Comparison of ENCODE assay signal across 8 cellular contexts in the genomic region with DNA sequence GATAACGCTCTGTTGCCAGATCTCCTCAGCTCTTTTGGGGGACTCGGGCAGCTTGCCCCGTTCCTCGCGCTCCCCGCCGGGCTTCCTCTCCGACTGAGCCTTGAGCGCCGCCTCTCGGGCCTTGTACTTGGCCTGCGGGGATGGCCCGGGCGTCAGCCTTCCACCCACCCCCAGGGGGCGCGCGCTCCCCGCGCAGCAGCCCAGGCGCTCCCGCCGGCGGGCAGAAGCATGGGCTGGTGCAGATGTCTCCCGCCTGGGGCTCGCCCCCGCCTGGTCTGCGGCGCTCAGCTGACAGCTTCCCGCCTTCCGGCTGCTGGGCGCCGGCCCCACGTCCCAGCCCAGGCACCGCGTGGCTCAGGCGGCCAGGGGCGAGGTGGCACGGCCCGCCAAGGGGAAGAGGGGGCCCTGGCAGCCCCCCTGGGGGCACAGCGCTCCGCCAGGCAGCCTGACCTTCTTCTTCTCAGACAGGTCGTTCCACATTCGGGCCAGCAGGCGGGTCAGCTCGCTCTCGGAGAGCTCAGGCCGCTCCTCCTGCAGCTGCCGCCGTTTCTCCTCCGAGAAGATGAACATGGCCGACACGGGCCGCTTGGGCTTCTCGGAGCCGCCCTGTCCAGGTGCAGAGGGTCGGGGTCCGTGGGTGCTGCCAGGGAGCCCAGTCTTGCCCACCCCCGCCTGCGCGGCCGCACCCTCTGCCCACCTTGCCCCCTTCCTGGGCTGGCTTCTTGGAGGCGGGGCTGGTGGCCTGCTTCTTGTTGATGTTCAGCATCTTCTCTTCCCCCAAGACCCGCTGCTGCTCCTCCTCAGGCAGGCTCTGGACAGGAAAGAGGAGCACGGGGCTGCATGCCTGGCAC. TPM values are rescaled to one million over a fixed set of nuclear protein-coding genes. Genes with fewer than 3 reads are reported as not detected.
DNase-seq lines count a peak whose midpoint lies in the region; ATAC-seq and TF ChIP-seq lines count a peak whose summit lies in the region.

No MANE protein-coding gene starts in this region.

- H4K20me1 ChIP-seq in OCI-LY7 (ENCODE audit: insufficient read depth, low read length): no peaks in the 10 kb centered on the region

- H3K4me1 ChIP-seq in ACC112 (ENCODE audit: control insufficient read depth, insufficient read depth, low read length, unreplicated experiment) (peaks cover 30% of the 10 kb centered on the region), OCI-LY7 (ENCODE audit: insufficient read depth, low read length, poor library complexity, severe bottlenecking) (peaks cover 37% of the 10 kb centered on the region), esophagus squamous epithelium (peaks cover 8 to 51% (median 19%) of the 10 kb centered on the region in 3 donors)

- TF ChIP-seq POLR2A in esophagus squamous epithelium (IDR thresholded peaks at IDR 0.05): peak in 1 of 4 donors; percentile 26

- peaks cover 73% of the 10 kb centered on the region for H3K4me1 Mint-ChIP-seq in activated T-cell treated with anti-CD3 and anti-CD28 coated beads, Interleukin-2, amount 50 U/mL, for 24 hours (ENCODE audit: low read depth)
- peaks cover 35 to 77% (median 64%) of the 10 kb centered on the region in 4 donors for H3K4me1 Mint-ChIP-seq in naive thymus-derived CD8-positive, alpha-beta T cell

- intact Hi-C loops in OCI-LY7 (cut with micrococcal nuclease; ENCODE audit: unreplicated experiment): loop anchor here (2.0 to 10.0 kb wide), 3 partner anchors 114 to 294 kb away; a partner anchor contains a TSS
- intact Hi-C loops in esophagus squamous epithelium (cut with DNase I): loop anchor here (5.0 kb wide), 1 partner anchor 112 kb away; a partner anchor contains a TSS

- BruUV-seq in OCI-LY7 (replicated peaks; lab: Mats Ljungman, UMichigan): TSS peak; percentile 55

- no peaks in the 10 kb centered on the region for H3K27me3 Mint-ChIP-seq in activated T-cell treated with anti-CD3 and anti-CD28 coated beads, Interleukin-2, amount 50 U/mL, for 24 hours
- H3K27me3 Mint-ChIP-seq in naive thymus-derived CD8-positive, alpha-beta T cell: no peaks in the 10 kb centered on the region

- ATAC-seq in GM18870 (IDR thresholded peaks at IDR 0.05; ENCODE audit: unreplicated experiment) (peak; percentile 42), HG03342 (IDR thresholded peaks at IDR 0.05; ENCODE audit: unreplicated experiment) (peak; percentile 74)
- ATAC-seq in naive thymus-derived CD8-positive, alpha-beta T cell: peak; percentile 95 to 96

- no peaks in the 10 kb centered on the region for H3K9me3 Mint-ChIP-seq in activated T-cell treated with anti-CD3 and anti-CD28 coated beads, Interleukin-2, amount 50 U/mL, for 24 hours
- H3K9me3 Mint-ChIP-seq in naive thymus-derived CD8-positive, alpha-beta T cell: no peaks in the 10 kb centered on the region

- no peaks in the 10 kb centered on the region for H3K9me2 ChIP-seq in OCI-LY7 (ENCODE audit: insufficient read depth, low read length)

- H3K27me3 ChIP-seq in ACC112 (ENCODE audit: insufficient read depth, low read length) (no peaks in the 10 kb centered on the region), esophagus squamous epithelium (no peaks in the 10 kb centered on the region)

- POLR2A ChIA-PET in OCI-LY7 (lab: Charles Lee): interaction anchor here (0.6 to 2.0 kb wide), 3 partner anchors 9 to 36 kb away, joined by 3 to 6 read pairs (median 5); no protein-coding TSS in a partner anchor
- POLR2A ChIA-PET in naive thymus-derived CD8-positive, alpha-beta T cell (lab: Charles Lee): interaction anchor here (0.6 to 20.4 kb wide), 17 partner anchors 8 to 849 kb away, joined by 3 to 445 read pairs (median 7); a partner anchor contains a TSS

- DNase-seq in OCI-LY7 (ENCODE audit: low spot score) (peak; percentile 94), esophagus squamous epithelium (lab: John Stamatoyannopoulos, UW) (peak; percentile 35)
- peak; percentile 94 for DNase-seq in activated T-cell treated with anti-CD3 and anti-CD28 coated beads, Interleukin-2, amount 50 U/mL, for 24 hours
- DNase-seq in naive thymus-derived CD8-positive, alpha-beta T cell: peak; percentile 86 to 98 (median 93)
- DNase-seq in stimulated activated naive CD4-positive, alpha-beta T cell (lab: John Stamatoyannopoulos, UW): peak; percentile 84 to 93 (median 86)

- H3K9me3 ChIP-seq in OCI-LY7 (ENCODE audit: low read length) (no peaks in the 10 kb centered on the region), esophagus squamous epithelium (no peaks in the 10 kb centered on the region)

- H3K27ac ChIP-seq in ACC112 (ENCODE audit: low read depth, low read length) (peak overlapping the region; percentile 25; the same call in 1 of the 2 replicates), OCI-LY7 (ENCODE audit: low read depth, low read length, poor library complexity, severe bottlenecking) (peak overlapping the region; percentile 76), esophagus squamous epithelium (peak overlapping the region; percentile 44 to 74 (median 68))

- H3K4me2 ChIP-seq in OCI-LY7 (ENCODE audit: low read length): peak overlapping the region; percentile 72

- peaks cover 92% of the 10 kb centered on the region for H3K36me3 Mint-ChIP-seq in activated T-cell treated with anti-CD3 and anti-CD28 coated beads, Interleukin-2, amount 50 U/mL, for 24 hours (ENCODE audit: low read depth)
- peaks cover 5 to 76% (median 21%) of the 10 kb centered on the region in 3 donors for H3K36me3 Mint-ChIP-seq in naive thymus-derived CD8-positive, alpha-beta T cell

- H2AFZ ChIP-seq in ACC112 (ENCODE audit: low read length, unreplicated experiment): no peak overlapping the region
- no peak overlapping the region for H2AFZ ChIP-seq in OCI-LY7 (ENCODE audit: low read length)

- no peak overlapping the region for H3K4me3 ChIP-seq in ACC112 (ENCODE audit: low read depth, low read length)
- H3K4me3 ChIP-seq in OCI-LY7 (ENCODE audit: low read depth, low read length, poor library complexity, severe bottlenecking): peak overlapping the region; percentile 52
- H3K4me3 ChIP-seq in esophagus squamous epithelium: peak overlapping the region in 2 of 4 donors; percentile 13 to 46

- no peaks in the 10 kb centered on the region for H3K79me2 ChIP-seq in ACC112 (ENCODE audit: control insufficient read depth, insufficient read depth, low read length, unreplicated experiment)
- peaks cover 24% of the 10 kb centered on the region for H3K79me2 ChIP-seq in OCI-LY7 (ENCODE audit: insufficient read depth, low read depth, low read length)

- WGBS in esophagus squamous epithelium, 2 donors: 4 to 14% methylated on average over 10 to 11 of the region's 64 CpGs

- peak overlapping the region; percentile 97 for H3K27ac Mint-ChIP-seq in activated T-cell treated with anti-CD3 and anti-CD28 coated beads, Interleukin-2, amount 50 U/mL, for 24 hours
- peak overlapping the region; percentile 63 to 93 (median 86) for H3K27ac Mint-ChIP-seq in naive thymus-derived CD8-positive, alpha-beta T cell

- peaks cover 24% of the 10 kb centered on the region for H3K36me3 ChIP-seq in ACC112 (ENCODE audit: insufficient read depth, low read length)
- H3K36me3 ChIP-seq in OCI-LY7 (ENCODE audit: insufficient read depth, low read length): peaks cover 90% of the 10 kb centered on the region
- H3K36me3 ChIP-seq in esophagus squamous epithelium: peaks cover 37 to 99% (median 37%) of the 10 kb centered on the region in 3 donors

- TF ChIP-seq CTCF in OCI-LY7 (conservative IDR thresholded peaks at IDR 0.05; ENCODE audit: low read length): peak; percentile 94
- peak; percentile 97 to 100 (median 99) for TF ChIP-seq CTCF in esophagus squamous epithelium (IDR thresholded peaks at IDR 0.05)

- CTCF ChIA-PET in OCI-LY7 (lab: Charles Lee; ENCODE audit: unreplicated experiment): interaction anchor here (0.6 to 1.5 kb wide), 7 partner anchors 9 to 135 kb away, joined by 3 to 8 read pairs (median 4); a partner anchor contains a TSS

- H3K4me3 Mint-ChIP-seq in activated T-cell treated with anti-CD3 and anti-CD28 coated beads, Interleukin-2, amount 50 U/mL, for 24 hours: peak overlapping the region; percentile 77
- peak overlapping the region in 9 of 10 donors; percentile 15 to 79 (median 55) for H3K4me3 Mint-ChIP-seq in naive thymus-derived CD8-positive, alpha-beta T cell

RNA-seq across cellular contexts. Expression of a gene that starts 8.9 kb away (rescaled TPM):
- 155 and 257 TPM in 2 replicates for total RNA-seq in OCI-LY7 (2014; rRNA removed; shearing (Covaris generic))
- 215 and 228 TPM in 2 replicates for total RNA-seq in OCI-LY7 (2022)
- 10 to 100 TPM; 38.9 to 57.4 (median 51.0) TPM for total RNA-seq in esophagus squamous epithelium
- total RNA-seq in naive thymus-derived CD8-positive, alpha-beta T cell: 100 to 1,000 TPM; 348 to 362 TPM
- polyA plus RNA-seq in naive thymus-derived CD8-positive, alpha-beta T cell: 10 to 100 TPM; 41.5 to 94.2 (median 73.3) TPM

RNA-seq across cellular contexts. Expression of a gene that starts 10.9 kb away (rescaled TPM):
- 57.7 and 66.5 TPM in 2 replicates for total RNA-seq in OCI-LY7 (2014; rRNA removed; shearing (Covaris generic))
- total RNA-seq in OCI-LY7 (2022) (106 and 107 TPM in 2 replicates), esophagus squamous epithelium (10 to 100 TPM; 37.7 to 47.3 (median 44.0) TPM)
- 100 to 1,000 TPM; 125 TPM for total RNA-seq in naive thymus-derived CD8-positive, alpha-beta T cell
- polyA plus RNA-seq in naive thymus-derived CD8-positive, alpha-beta T cell: 10 to 100 TPM in 2 of 3 donors, 1 to 10 TPM in 1; 9.3 to 14.2 (median 10.6) TPM

RNA-seq across cellular contexts. Expression of a gene that starts 23.8 kb away (rescaled TPM):
- total RNA-seq in OCI-LY7 (2014; rRNA removed; shearing (Covaris generic)): 16.0 and 21.3 TPM in 2 replicates
- total RNA-seq in OCI-LY7 (2022) (21.9 and 25.9 TPM in 2 replicates), esophagus squamous epithelium (10 to 100 TPM; 14.6 to 25.5 (median 21.6) TPM)
- 10 to 100 TPM; 45.8 to 50.5 TPM for total RNA-seq in naive thymus-derived CD8-positive, alpha-beta T cell
- polyA plus RNA-seq in naive thymus-derived CD8-positive, alpha-beta T cell: 10 to 100 TPM; 22.1 to 30.2 (median 25.5) TPM

RNA-seq across cellular contexts. Expression of a gene that starts 40.1 kb away (rescaled TPM):
- total RNA-seq in OCI-LY7 (2014; rRNA removed; shearing (Covaris generic)): 0.44 and 0.57 TPM in 2 replicates
- total RNA-seq in OCI-LY7 (2022): 0.30 and 1.7 TPM in 2 replicates
- under 1 TPM in 1 of 4 donors, not detected in 3; 0.11 TPM for total RNA-seq in esophagus squamous epithelium
- not detected for total RNA-seq in naive thymus-derived CD8-positive, alpha-beta T cell
- polyA plus RNA-seq in naive thymus-derived CD8-positive, alpha-beta T cell: under 1 TPM in 1 of 3 donors, not detected in 2; 0.09 TPM

RNA-seq across cellular contexts. Expression of a gene that starts 57.4 kb away (rescaled TPM):
- not detected in 2 replicates for total RNA-seq in OCI-LY7 (2014; rRNA removed; shearing (Covaris generic))
- total RNA-seq in OCI-LY7 (2022) (not detected in 2 replicates), esophagus squamous epithelium (not detected)
- not detected for total RNA-seq in naive thymus-derived CD8-positive, alpha-beta T cell
- not detected for polyA plus RNA-seq in naive thymus-derived CD8-positive, alpha-beta T cell

Comparison
In these comparisons a context has a peak if more than half of its experiments do, and no peak if none do; other contexts are left out.
1. H3K27ac ChIP-seq: peak in every context shown above with its lines; median percentile 76 in OCI-LY7; 68 in esophagus squamous epithelium; 25 in ACC112.
2. ATAC-seq: peak in every context shown above with its lines; median percentile 96 in naive thymus-derived CD8-positive, alpha-beta T cell; 74 in HG03342; 42 in GM18870.
3. DNase-seq: peak in every context shown above with its lines; median percentile 94 in OCI-LY7; 94 in activated T-cell treated with anti-CD3 and anti-CD28 coated beads, Interleukin-2, amount 50 U/mL, for 24 hours; 93 in naive thymus-derived CD8-positive, alpha-beta T cell; 86 in stimulated activated naive CD4-positive, alpha-beta T cell; 35 in esophagus squamous epithelium.